ENCODE assay signal across 14 cellular contexts in the genomic region with DNA sequence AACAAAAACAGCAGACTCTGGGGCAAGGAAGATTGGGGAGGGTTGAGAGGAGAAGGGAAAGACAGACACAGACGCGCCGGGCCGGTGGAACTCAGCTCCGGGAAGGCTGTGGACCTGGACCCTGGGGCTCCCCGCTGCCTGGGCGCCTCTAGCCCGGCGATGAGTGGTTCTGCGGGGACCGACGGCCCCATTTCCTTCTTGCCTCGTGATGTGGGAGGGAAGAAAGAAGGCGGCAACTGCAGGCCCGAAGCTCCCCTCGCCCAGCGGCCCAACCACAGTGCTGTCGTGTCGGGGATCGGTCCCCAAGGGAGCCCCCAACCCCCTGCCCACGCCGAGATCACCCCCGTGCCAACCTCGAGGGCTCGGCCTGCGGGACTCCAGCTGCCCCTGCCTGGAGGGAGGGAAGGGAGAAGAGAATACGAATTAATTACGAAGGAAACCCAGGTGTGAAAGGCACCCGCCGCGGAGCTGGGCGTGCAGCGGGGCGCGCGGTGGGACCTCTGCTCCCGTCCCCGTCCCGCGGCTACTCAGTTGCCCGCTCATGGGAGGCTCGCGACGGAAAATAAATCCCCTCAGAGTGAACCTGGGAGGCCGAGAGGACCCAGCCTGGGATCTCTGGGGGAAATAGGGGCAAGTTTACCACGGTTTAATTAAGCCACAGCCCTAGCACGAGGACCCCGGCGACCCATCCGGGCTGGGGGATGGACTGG. TPM values are rescaled to one million over a fixed set of nuclear protein-coding genes. Genes with fewer than 3 reads are reported as not detected.
DNase-seq lines count a peak whose midpoint lies in the region; ATAC-seq and TF ChIP-seq lines count a peak whose summit lies in the region.
"Had no signal": no experiment of that assay in that cellular context is flagged by ENCODE, and none has a peak within 500 bp of the region (broad histone marks: within the 10 kb centered on the region; RNA-seq: fewer than 3 reads in every experiment).

No MANE protein-coding gene starts in this region.

- ATAC-seq in naive thymus-derived CD4-positive, alpha-beta T cell, result no peak
- ATAC-seq: left colon had no signal

- peaks cover 14% of the 10 kb centered on the region for H3K4me1 ChIP-seq in CD4-positive, alpha-beta memory T cell (ENCODE audit: insufficient read depth, low read length)
- H3K4me1 ChIP-seq in naive thymus-derived CD4-positive, alpha-beta T cell (ENCODE audit: control insufficient read depth in 2 of 2, insufficient read depth in 2 of 2, low read length in 2 of 2), result peaks cover 10 to 11% of the 10 kb centered on the region in 2 donors
- H3K4me1 ChIP-seq in thyroid gland (peaks cover 6 to 8% of the 10 kb centered on the region in 2 donors), suprapubic skin (peaks cover 17% of the 10 kb centered on the region)

- H3K4me3 Mint-ChIP-seq in CD4-positive, alpha-beta memory T cell, result peak overlapping the region in 6 of 8 donors; percentile 3 to 65 (median 40)
- peak overlapping the region; percentile 37 for H3K4me3 Mint-ChIP-seq in dendritic cell treated with granulocyte-macrophage colony-stimulating factor and Interleukin-4, amounts not matched to agents 40 ng/mL and 50 ng/mL, for 4 days
- H3K4me3 Mint-ChIP-seq in naive thymus-derived CD4-positive, alpha-beta T cell, result peak overlapping the region in 9 of 10 donors; percentile 33 to 62 (median 47)

- H3K36me3 Mint-ChIP-seq in CD4-positive, alpha-beta memory T cell, result peaks cover 0 to 3% of the 10 kb centered on the region in 2 donors
- H3K36me3 Mint-ChIP-seq in dendritic cell treated with granulocyte-macrophage colony-stimulating factor and Interleukin-4, amounts not matched to agents 40 ng/mL and 50 ng/mL, for 4 days (ENCODE audit: low read depth), result no peaks in the 10 kb centered on the region
- H3K36me3 Mint-ChIP-seq in naive thymus-derived CD4-positive, alpha-beta T cell, result peaks cover 0 to 29% (median 2%) of the 10 kb centered on the region in 5 donors

- CTCF ChIA-PET in CD4-positive, alpha-beta memory T cell (lab: Charles Lee; ENCODE audit: partially characterized antibody), result no interaction called here
- CTCF ChIA-PET in naive thymus-derived CD4-positive, alpha-beta T cell (lab: Charles Lee), result no interaction called here

- DNase-seq in CD4-positive, alpha-beta memory T cell, result peak in 1 of 5 donors; percentile 14
- DNase-seq in H7, result peak; percentile 63
- peak in 4 of 9 donors; percentile 13 to 22 (median 16) for DNase-seq in naive thymus-derived CD4-positive, alpha-beta T cell
- DNase-seq in thyroid gland, result no peak
- no peak for DNase-seq in NCI-H1092 (lab: John Stamatoyannopoulos, UW)
- DNase-seq in DMS79 (lab: John Stamatoyannopoulos, UW), result no peak
- no peak for DNase-seq in suprapubic skin (ENCODE audit: low spot score in 2 of 2)
- DNase-seq: activated CD4-positive, CD25-positive, alpha-beta regulatory T cell treated with anti-CD3 and anti-CD28 coated beads, Interleukin-2, amount 50 U/mL, for 72 hours; KBM-7; left colon; NCI-H1930; small intestine had no signal

- intact Hi-C loops in CD4-positive, alpha-beta memory T cell (cut with micrococcal nuclease), result loop anchor here (2.0 kb wide), 1 partner anchor 37 kb away; the partner anchor contains the start of gene ALG6
- intact Hi-C loops in dendritic cell treated with granulocyte-macrophage colony-stimulating factor and Interleukin-4, amounts not matched to agents 40 ng/mL and 50 ng/mL, for 4 days (cut with micrococcal nuclease), result loop anchor here (5.0 kb wide), 1 partner anchor 208 kb away; no protein-coding TSS in a partner anchor
- intact Hi-C loops in naive thymus-derived CD4-positive, alpha-beta T cell (cut with micrococcal nuclease), result loop anchor here in 1 of 2 donors (5.0 kb wide), 1 partner anchor 913 kb away; no protein-coding TSS in a partner anchor
- intact Hi-C loops in thyroid gland (cut with DNase I), result no loop called here

- H3K27me3 ChIP-seq in CD4-positive, alpha-beta memory T cell (ENCODE audit: insufficient read depth, low read length), result peaks cover 70% of the 10 kb centered on the region
- H3K27me3 ChIP-seq in H7 (ENCODE audit: control insufficient read depth, insufficient read depth, low read length), result peaks cover 66% of the 10 kb centered on the region
- peaks cover 39 to 64% of the 10 kb centered on the region in 2 donors for H3K27me3 ChIP-seq in naive thymus-derived CD4-positive, alpha-beta T cell (ENCODE audit: control insufficient read depth in 2 of 2, insufficient read depth in 2 of 2, low read length in 2 of 2)
- H3K27me3 ChIP-seq in thyroid gland, result peaks cover 61% of the 10 kb centered on the region
- H3K27me3 ChIP-seq in suprapubic skin, result peaks cover 100% of the 10 kb centered on the region

- TF ChIP-seq POLR2A in thyroid gland (IDR thresholded peaks at IDR 0.05) (no peak), suprapubic skin (IDR thresholded peaks at IDR 0.05) (no peak)

- no peak for TF ChIP-seq EP300 in suprapubic skin (IDR thresholded peaks at IDR 0.05)

- peaks cover 2 to 48% (median 31%) of the 10 kb centered on the region in 8 donors for H3K9me3 Mint-ChIP-seq in CD4-positive, alpha-beta memory T cell
- no peaks in the 10 kb centered on the region for H3K9me3 Mint-ChIP-seq in dendritic cell treated with granulocyte-macrophage colony-stimulating factor and Interleukin-4, amounts not matched to agents 40 ng/mL and 50 ng/mL, for 4 days
- H3K9me3 Mint-ChIP-seq in naive thymus-derived CD4-positive, alpha-beta T cell, result peaks cover 0 to 55% (median 24%) of the 10 kb centered on the region in 11 donors

- POLR2A ChIA-PET in CD4-positive, alpha-beta memory T cell (lab: Charles Lee; ENCODE audit: partially characterized antibody), result interaction anchor here (0.8 to 2.2 kb wide), 2 partner anchors 10 kb away, joined by 3 to 8 read pairs; no protein-coding TSS in a partner anchor
- POLR2A ChIA-PET in naive thymus-derived CD4-positive, alpha-beta T cell (lab: Charles Lee), result no interaction called here

- H3K4me1 Mint-ChIP-seq in CD4-positive, alpha-beta memory T cell, result peaks cover 12 to 33% (median 22%) of the 10 kb centered on the region in 4 donors
- peaks cover 29% of the 10 kb centered on the region for H3K4me1 Mint-ChIP-seq in dendritic cell treated with granulocyte-macrophage colony-stimulating factor and Interleukin-4, amounts not matched to agents 40 ng/mL and 50 ng/mL, for 4 days (ENCODE audit: low read depth)
- H3K4me1 Mint-ChIP-seq in naive thymus-derived CD4-positive, alpha-beta T cell, result peaks cover 9 to 39% (median 27%) of the 10 kb centered on the region in 7 donors

- TF ChIP-seq CTCF in thyroid gland (IDR thresholded peaks at IDR 0.05), result no peak
- no peak for TF ChIP-seq CTCF in suprapubic skin (IDR thresholded peaks at IDR 0.05)

- no peaks in the 10 kb centered on the region for H3K9me3 ChIP-seq in CD4-positive, alpha-beta memory T cell (ENCODE audit: control insufficient read depth in 1 of 2, low read length in 2 of 2)
- H3K9me3 ChIP-seq in naive thymus-derived CD4-positive, alpha-beta T cell (ENCODE audit: control insufficient read depth in 2 of 3, low read length in 3 of 3), result peaks cover 0 to 5% (median 0%) of the 10 kb centered on the region in 3 experiments
- H3K9me3 ChIP-seq in thyroid gland (no peaks in the 10 kb centered on the region), suprapubic skin (no peaks in the 10 kb centered on the region)
- H3K9me3 ChIP-seq: neutrophil had no signal

- no peak overlapping the region for H3K27ac ChIP-seq in CD4-positive, alpha-beta memory T cell (ENCODE audit: low read depth, low read length)
- H3K27ac ChIP-seq in naive thymus-derived CD4-positive, alpha-beta T cell (ENCODE audit: low read depth, low read length), result no peak overlapping the region
- H3K27ac ChIP-seq in thyroid gland, result no peak overlapping the region
- H3K27ac ChIP-seq in suprapubic skin, result no peak overlapping the region
- H3K27ac ChIP-seq: neutrophil had no signal

- no peaks in the 10 kb centered on the region for H3K36me3 ChIP-seq in CD4-positive, alpha-beta memory T cell (ENCODE audit: insufficient read depth, low read length)
- H3K36me3 ChIP-seq in H7 (replicated peaks; ENCODE audit: control insufficient read depth, insufficient read depth, low read length), result no peaks in the 10 kb centered on the region
- H3K36me3 ChIP-seq in naive thymus-derived CD4-positive, alpha-beta T cell (ENCODE audit: control insufficient read depth in 2 of 3, insufficient read depth in 3 of 3, low read length in 3 of 3), result no peaks in the 10 kb centered on the region
- no peaks in the 10 kb centered on the region for H3K36me3 ChIP-seq in thyroid gland
- no peaks in the 10 kb centered on the region for H3K36me3 ChIP-seq in suprapubic skin
- H3K36me3 ChIP-seq: neutrophil had no signal

- 4 to 5% methylated on average over 22 to 44 of the region's 50 CpGs for WGBS in thyroid gland, 2 donors
- WGBS in suprapubic skin, result 4% methylated on average over 34 of the region's 50 CpGs

- H3K27ac Mint-ChIP-seq in CD4-positive, alpha-beta memory T cell, result peak overlapping the region in 2 of 7 donors; percentile 61 to 69
- H3K27ac Mint-ChIP-seq in dendritic cell treated with granulocyte-macrophage colony-stimulating factor and Interleukin-4, amounts not matched to agents 40 ng/mL and 50 ng/mL, for 4 days, result no peak overlapping the region
- H3K27ac Mint-ChIP-seq in naive thymus-derived CD4-positive, alpha-beta T cell, result peak overlapping the region in 3 of 9 donors; percentile 30 to 67 (median 66)

- peaks cover 65 to 68% of the 10 kb centered on the region in 2 donors for H3K27me3 Mint-ChIP-seq in CD4-positive, alpha-beta memory T cell
- H3K27me3 Mint-ChIP-seq in dendritic cell treated with granulocyte-macrophage colony-stimulating factor and Interleukin-4, amounts not matched to agents 40 ng/mL and 50 ng/mL, for 4 days, result peaks cover 81% of the 10 kb centered on the region
- H3K27me3 Mint-ChIP-seq in naive thymus-derived CD4-positive, alpha-beta T cell, result peaks cover 85 to 89% (median 87%) of the 10 kb centered on the region in 5 donors

- H3K4me3 ChIP-seq in CD4-positive, alpha-beta memory T cell (ENCODE audit: low read length in 2 of 2), result no peak overlapping the region
- H3K4me3 ChIP-seq in H7 (ENCODE audit: insufficient read depth, low read depth, low read length) (peak overlapping the region; percentile 49), thyroid gland (replicated peaks in 1 of 3) (no peak overlapping the region), suprapubic skin (no peak overlapping the region)
- H3K4me3 ChIP-seq in naive thymus-derived CD4-positive, alpha-beta T cell (ENCODE audit: low read length), result no peak overlapping the region

RNA-seq across cellular contexts. Expression of gene FOXD3, which starts 7.4 kb away (rescaled TPM):
- total RNA-seq in CD4-positive, alpha-beta memory T cell, result not detected
- not detected for polyA plus RNA-seq in CD4-positive, alpha-beta memory T cell
- 41.1 and 41.2 TPM in 2 replicates for total RNA-seq in H7 (2014; rRNA removed; shearing (Covaris generic))
- not detected for total RNA-seq in naive thymus-derived CD4-positive, alpha-beta T cell
- polyA plus RNA-seq in naive thymus-derived CD4-positive, alpha-beta T cell, result not detected
- total RNA-seq in thyroid gland (under 1 TPM in 1 of 4 donors, not detected in 3; 0.24 TPM), suprapubic skin (1 to 10 TPM in 2 of 4 donors, under 1 TPM in 1, not detected in 1; 0.26 to 2.8 (median 1.5) TPM)

RNA-seq across cellular contexts. Expression of gene ALG6, which starts 37.7 kb away (rescaled TPM):
- total RNA-seq in CD4-positive, alpha-beta memory T cell, result 10 to 100 TPM; 27.6 to 28.4 TPM
- 10 to 100 TPM; 21.9 to 22.0 TPM for polyA plus RNA-seq in CD4-positive, alpha-beta memory T cell
- 22.7 and 24.1 TPM in 2 replicates for total RNA-seq in H7 (2014; rRNA removed; shearing (Covaris generic))
- 10 to 100 TPM; 16.1 to 29.8 (median 27.3) TPM for total RNA-seq in naive thymus-derived CD4-positive, alpha-beta T cell
- 10 to 100 TPM; 21.0 to 25.1 TPM for polyA plus RNA-seq in naive thymus-derived CD4-positive, alpha-beta T cell
- 10 to 100 TPM in 3 of 4 donors, 1 to 10 TPM in 1; 9.2 to 21.5 (median 19.7) TPM for total RNA-seq in thyroid gland
- 10 to 100 TPM in 3 of 4 donors, 1 to 10 TPM in 1; 10.0 to 45.0 (median 17.6) TPM for total RNA-seq in suprapubic skin

Comparison
In these comparisons a context has a peak if more than half of its experiments do, and no peak if none do; other contexts are left out.
1. RNA of gene FOXD3, which starts 7.4 kb away (total RNA-seq): 41.1 to 41.2 TPM in H7; 0.26 to 2.8 TPM in suprapubic skin, not detected in CD4-positive, alpha-beta memory T cell, not detected in naive thymus-derived CD4-positive, alpha-beta T cell and 0.24 TPM in thyroid gland; every median in the first group is over 10 times any median in the second.
2. Peak in every context shown above with its lines, with median percentiles within 50 percentile points of each other: H3K4me3 Mint-ChIP-seq.